16 cellular contexts compared by ENCODE assay signal in the genomic region with DNA sequence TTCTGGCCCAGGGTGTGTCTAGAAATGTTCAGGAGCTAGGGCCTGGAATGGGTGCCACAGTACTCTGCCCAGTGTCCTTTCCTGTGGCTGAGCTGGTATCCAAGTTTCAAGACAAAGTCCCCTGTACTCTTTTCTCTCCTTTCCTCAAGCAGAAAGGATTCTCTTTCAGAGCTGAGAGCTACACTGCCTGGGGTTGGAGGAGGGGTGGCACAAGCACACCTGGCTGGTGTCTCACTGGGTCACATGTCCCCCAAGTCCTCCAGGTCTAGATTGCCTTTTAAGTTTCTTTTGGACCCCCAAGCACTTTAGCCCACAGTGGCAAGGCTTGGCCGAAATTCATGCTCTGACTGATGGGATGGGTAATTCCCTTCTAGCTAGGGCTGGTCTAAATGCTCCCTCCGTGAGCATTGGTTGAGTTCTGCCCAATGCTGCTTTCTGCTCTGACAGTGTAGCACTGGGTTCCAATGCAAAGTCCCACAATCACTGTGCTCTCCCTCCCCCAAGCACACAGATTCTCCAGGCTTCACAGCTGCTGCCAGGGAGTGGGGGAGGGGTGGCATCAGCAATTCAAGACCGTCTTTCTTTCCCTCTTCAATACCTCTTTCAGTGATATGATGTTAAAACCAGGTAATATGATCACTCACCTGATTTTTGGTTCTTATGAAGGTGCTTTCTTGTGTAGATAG.
"Had no signal": no experiment of that assay in that cellular context is flagged by ENCODE, and none has a peak within 500 bp of the region (broad histone marks: within the 10 kb centered on the region; RNA-seq: fewer than 3 reads in every experiment).

No MANE protein-coding gene starts in this region.

- H3K9me3 ChIP-seq: mucosa of descending colon, pancreas had no signal

- DNase-seq: activated CD4-positive, alpha-beta T cell treated with anti-CD3 and anti-CD28 coated beads for 48 hours; activated CD8-positive, alpha-beta T cell treated with anti-CD3 and anti-CD28 coated beads for 36 hours; activated effector memory CD4-positive, alpha-beta T cell treated with anti-CD3 and anti-CD28 coated beads, Interleukin-2, amount 50 U/mL, for 16 hours; activated T-cell treated with anti-CD3 and anti-CD28 coated beads, Interleukin-2, amount 50 U/mL, for 48 hours; amniotic stem cell; islet precursor cell; mucosa of descending colon; naive thymus-derived CD4-positive, alpha-beta T cell; pancreas; stimulated activated CD4-positive, alpha-beta T cell treated with anti-CD3 and anti-CD28 coated beads, Interleukin-12 subunit alpha, Interleukin-12 subunit beta, amount 100 ng/mL, for 4 hours; stimulated activated CD4-positive, alpha-beta T cell treated with anti-CD3 and anti-CD28 coated beads, Interleukin-2, amount 100 ng/mL, for 24 hours; T-helper 17 cell had no signal

- H3K4me3 Mint-ChIP-seq: activated CD8-positive, alpha-beta T cell treated with anti-CD3 and anti-CD28 coated beads for 36 hours; naive thymus-derived CD4-positive, alpha-beta T cell; T-helper 17 cell had no signal

- H3K4me1 Mint-ChIP-seq: naive thymus-derived CD4-positive, alpha-beta T cell; T-helper 17 cell had no signal

- H3K4me3 ChIP-seq: mucosa of descending colon, pancreas had no signal

- FAIRE-seq: endometrium had no signal

- H3K4me1 ChIP-seq: pancreas had no signal

- H3K27ac ChIP-seq: pancreas had no signal

- H3K9me3 Mint-ChIP-seq: activated CD8-positive, alpha-beta T cell treated with anti-CD3 and anti-CD28 coated beads for 36 hours; activated naive CD4-positive, alpha-beta T cell treated with anti-CD3 and anti-CD28 coated beads, Interleukin-2, amount 50 U/mL, for 72 hours; naive thymus-derived CD4-positive, alpha-beta T cell had no signal

- H3K36me3 Mint-ChIP-seq: activated naive CD4-positive, alpha-beta T cell treated with anti-CD3 and anti-CD28 coated beads, Interleukin-2, amount 50 U/mL, for 72 hours; naive thymus-derived CD4-positive, alpha-beta T cell had no signal

- ATAC-seq: activated CD8-positive, alpha-beta T cell treated with anti-CD3 and anti-CD28 coated beads for 36 hours; activated naive CD4-positive, alpha-beta T cell treated with anti-CD3 and anti-CD28 coated beads, Interleukin-2, amount 50 U/mL, for 72 hours; esophagus mucosa; left lobe of liver; mucosa of descending colon; naive thymus-derived CD4-positive, alpha-beta T cell; pancreas; T-helper 17 cell had no signal

- H3K36me3 ChIP-seq: pancreas had no signal

- H3K27ac Mint-ChIP-seq: activated CD8-positive, alpha-beta T cell treated with anti-CD3 and anti-CD28 coated beads for 36 hours; activated naive CD4-positive, alpha-beta T cell treated with anti-CD3 and anti-CD28 coated beads, Interleukin-2, amount 50 U/mL, for 72 hours; naive thymus-derived CD4-positive, alpha-beta T cell; T-helper 17 cell had no signal
